Comparison of ENCODE assay signal across 8 cellular contexts in the genomic region with DNA sequence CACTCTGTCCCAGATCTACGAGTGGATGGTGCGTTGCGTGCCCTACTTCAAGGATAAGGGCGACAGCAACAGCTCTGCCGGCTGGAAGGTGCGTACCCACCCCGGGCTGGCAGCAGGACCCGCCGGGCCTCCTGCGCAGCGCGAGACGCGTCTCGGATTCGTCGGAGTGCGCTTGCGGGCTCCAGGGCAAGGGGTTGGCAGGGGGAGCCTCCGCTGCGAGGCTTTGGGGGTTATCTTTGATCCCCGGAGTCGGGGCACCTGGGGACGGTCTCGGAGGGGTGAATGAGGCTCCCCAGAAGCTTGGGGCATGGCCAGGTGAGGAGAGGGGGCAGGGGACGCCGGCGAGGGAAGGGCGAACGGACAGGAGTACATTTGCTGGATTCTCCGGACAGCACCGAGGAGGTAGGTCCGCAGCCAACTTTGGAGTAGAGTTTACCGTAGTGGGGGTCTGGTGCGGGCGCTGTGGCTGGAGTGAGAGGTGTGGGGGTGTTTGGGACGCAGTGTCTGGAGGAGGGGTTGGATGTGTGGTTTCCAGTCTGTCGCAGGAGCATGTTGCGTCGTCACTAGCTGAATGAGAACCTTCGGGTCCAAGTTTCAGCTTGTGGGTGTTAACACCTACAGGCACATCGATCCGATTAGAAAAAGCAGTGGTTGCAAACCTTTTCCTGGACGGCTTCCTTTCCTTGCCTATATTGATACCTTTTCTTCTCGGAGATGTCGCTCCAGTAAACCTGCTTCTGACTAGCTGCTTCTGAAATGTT. TPM values are rescaled to one million over a fixed set of nuclear protein-coding genes. Genes with fewer than 3 reads are reported as not detected.
DNase-seq lines count a peak whose midpoint lies in the region; TF ChIP-seq lines count a peak whose summit lies in the region.

No MANE protein-coding gene starts in this region.

- no peak overlapping the region for H2AK5ac ChIP-seq in mesendoderm (ENCODE audit: low read length)

- peak overlapping the region; percentile 29 for H3K23ac ChIP-seq in mesendoderm (ENCODE audit: low read length)

- no peak overlapping the region for H2BK15ac ChIP-seq in mesendoderm (replicated peaks; ENCODE audit: low read depth)

- no peak overlapping the region for H4K5ac ChIP-seq in mesendoderm (ENCODE audit: low read length)

- H3K18ac ChIP-seq in mesendoderm (ENCODE audit: low read length) = peak overlapping the region; percentile 86

- no CpG with 5 or more reads among the region's 46 CpGs for WGBS in mesendoderm (ENCODE audit: extremely low coverage, insufficient coverage, low lambda C conversion rate)
- WGBS in urinary bladder = 16% methylated on average over 46 of the region's 46 CpGs

- H3K4ac ChIP-seq in mesendoderm (ENCODE audit: low read depth, low read length) = no peak overlapping the region

- TF ChIP-seq CTCF in coronary artery (IDR thresholded peaks at IDR 0.05) = no peak

- H2BK120ac ChIP-seq in mesendoderm (ENCODE audit: low read depth, low read length) = no peak overlapping the region

- DNase-seq in Daoy (ENCODE audit: low read depth) = peak; percentile 59
- DNase-seq in NCI-H748 treated with DMSO at 0.1 percent for 48 hours (lab: John Stamatoyannopoulos, UW) = peak; percentile 18
- DNase-seq in coronary artery (ENCODE audit: low spot score) = no peak
- peak; percentile 71 for DNase-seq in mesendoderm
- no peak for DNase-seq in DMS153 (lab: John Stamatoyannopoulos, UW)
- DNase-seq in NCI-H1694 treated with DMSO at 0.1 percent for 48 hours (lab: John Stamatoyannopoulos, UW) = no peak
- no peak for DNase-seq in NCI-H446 (lab: John Stamatoyannopoulos, UW)

- H3K36me3 ChIP-seq in mesendoderm (ENCODE audit: control insufficient read depth, insufficient read depth, low read length) = no peaks in the 10 kb centered on the region
- H3K36me3 ChIP-seq in urinary bladder (ENCODE audit: insufficient read depth) = no peaks in the 10 kb centered on the region

- H3K27ac ChIP-seq in coronary artery (peak overlapping the region; percentile 91 to 98), mesendoderm (ENCODE audit: low read depth, low read length) (peak overlapping the region; percentile 29), urinary bladder (ENCODE audit: low read depth) (peak overlapping the region; percentile 80)

- H3K4me3 ChIP-seq in coronary artery = peak overlapping the region; percentile 92
- peak overlapping the region; percentile 84 for H3K4me3 ChIP-seq in mesendoderm (ENCODE audit: low read length)
- peak overlapping the region; percentile 80 for H3K4me3 ChIP-seq in urinary bladder (ENCODE audit: low read depth, low read length)

- H3K4me2 ChIP-seq in mesendoderm (ENCODE audit: low read length) = peak overlapping the region; percentile 96

- H3K27me3 ChIP-seq in mesendoderm (ENCODE audit: insufficient read depth, low read length, poor library complexity) = no peaks in the 10 kb centered on the region

- peaks cover 26% of the 10 kb centered on the region for H3K79me2 ChIP-seq in mesendoderm (ENCODE audit: control insufficient read depth, insufficient read depth, low read length)

- H3K79me1 ChIP-seq in mesendoderm (ENCODE audit: low read length) = peaks cover 14% of the 10 kb centered on the region

- peak overlapping the region; percentile 91 for H3K9ac ChIP-seq in mesendoderm (ENCODE audit: low read length)

- H4K8ac ChIP-seq in mesendoderm (ENCODE audit: low read depth, low read length) = no peak overlapping the region

- peaks cover 8% of the 10 kb centered on the region for H3K4me1 ChIP-seq in mesendoderm (ENCODE audit: control insufficient read depth, low read depth, low read length)
- peaks cover 1% of the 10 kb centered on the region for H3K4me1 ChIP-seq in urinary bladder (ENCODE audit: insufficient read depth)

- H2BK5ac ChIP-seq in mesendoderm (ENCODE audit: low read length) = peak overlapping the region; percentile 81

- H3K56ac ChIP-seq in mesendoderm (ENCODE audit: low read length) = peak overlapping the region; percentile 92

RNA-seq across cellular contexts. Expression of a gene that starts 1.2 kb away (rescaled TPM):
- 14.4 and 14.6 TPM in 2 replicates for total RNA-seq in Daoy (2014; rRNA removed; shearing (Covaris generic))
- 14.4 TPM for polyA plus RNA-seq in mesendoderm (2013, experiment 1 of 2)
- polyA plus RNA-seq in mesendoderm (2013, experiment 2 of 2) = 14.2 TPM
- 43.7 TPM for total RNA-seq in urinary bladder
- polyA plus RNA-seq in urinary bladder = 48.2 TPM

Comparison
In these comparisons a context has a peak if more than half of its experiments do, and no peak if none do; other contexts are left out.
1. DNase-seq: peak in Daoy (single experiment), NCI-H748 treated with DMSO at 0.1 percent for 48 hours (single experiment) and mesendoderm (single experiment); none in coronary artery (single experiment), DMS153 (single experiment), NCI-H1694 treated with DMSO at 0.1 percent for 48 hours (single experiment) and NCI-H446 (0 of 2).
2. H3K27ac ChIP-seq: peak in every context shown above with its lines; median percentile 94 in coronary artery; 80 in urinary bladder; 29 in mesendoderm.
3. Peak in every context shown above with its lines, with median percentiles within 50 percentile points of each other: H3K4me3 ChIP-seq.